ENCODE assay signal across 23 cellular contexts in the genomic region with DNA sequence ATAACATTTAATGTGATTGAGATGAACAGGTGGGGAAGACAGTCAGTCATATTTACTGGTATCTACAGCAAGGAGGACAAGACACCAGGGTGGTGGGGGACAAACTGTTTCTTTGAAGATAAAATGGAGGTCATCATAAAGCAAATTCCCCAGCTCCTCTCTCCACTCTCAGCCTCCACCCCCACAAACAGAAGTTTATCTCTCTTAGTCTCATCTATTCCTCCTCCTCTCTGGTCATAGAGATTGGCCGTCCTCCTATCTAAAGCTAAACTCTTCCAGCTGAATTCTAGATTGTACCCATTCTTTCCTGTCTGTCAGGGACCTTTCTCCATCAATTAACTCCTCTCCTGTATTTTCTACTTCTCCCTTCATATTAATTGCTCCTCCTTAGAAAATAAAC.
"Had no signal": no experiment of that assay in that cellular context is flagged by ENCODE, and none has a peak within 500 bp of the region (broad histone marks: within the 10 kb centered on the region; RNA-seq: fewer than 3 reads in every experiment).

No MANE protein-coding gene starts in this region.

- H3K4me3 ChIP-seq: gastrocnemius medialis, lung, mucosa of descending colon, vagina had no signal

- H3K9ac ChIP-seq: parathyroid adenoma had no signal

- DNase-seq: effector CD8-positive, alpha-beta T cell; foreskin fibroblast; gastrocnemius medialis; mesenchymal stem cell; mucosa of descending colon; naive thymus-derived CD4-positive, alpha-beta T cell; stimulated activated CD4-positive, alpha-beta T cell treated with anti-CD3 and anti-CD28 coated beads, Interleukin-2, amount 100 ng/mL, for 24 hours; stimulated activated CD4-positive, alpha-beta T cell treated with anti-CD3 and anti-CD28 coated beads, Interleukin-4, amount 100 ng/mL, for 24 hours; stimulated activated naive CD4-positive, alpha-beta T cell treated with Interleukin-2 at 50 U/mL for 16 hours; trophoblast cell had no signal

- H3K4me3 Mint-ChIP-seq: endodermal cell; mesothelial cell of epicardium; naive thymus-derived CD4-positive, alpha-beta T cell; nephron; stimulated activated effector memory CD8-positive, alpha-beta T cell treated with anti-CD3 and anti-CD28 coated beads, Interleukin-12 subunit alpha, Interleukin-12 subunit beta, amount 100 ng/mL, for 72 hours had no signal

- H3K79me2 ChIP-seq: parathyroid adenoma had no signal

- H3K9me3 ChIP-seq: gastrocnemius medialis, mucosa of descending colon, neutrophil, vagina had no signal

- H3K36me3 ChIP-seq: gastrocnemius medialis, neutrophil, vagina had no signal

- H3K4me1 Mint-ChIP-seq: naive thymus-derived CD4-positive, alpha-beta T cell; stimulated activated effector memory CD8-positive, alpha-beta T cell treated with anti-CD3 and anti-CD28 coated beads, Interleukin-12 subunit alpha, Interleukin-12 subunit beta, amount 100 ng/mL, for 72 hours had no signal

- H3K27ac Mint-ChIP-seq: endodermal cell; mesothelial cell of epicardium; naive thymus-derived CD4-positive, alpha-beta T cell; nephron; progenitor cell of endocrine pancreas; stimulated activated effector memory CD8-positive, alpha-beta T cell treated with anti-CD3 and anti-CD28 coated beads, Interleukin-12 subunit alpha, Interleukin-12 subunit beta, amount 100 ng/mL, for 72 hours had no signal

- H2AFZ ChIP-seq: parathyroid adenoma had no signal

- ATAC-seq: esophagus mucosa; gastrocnemius medialis; left lobe of liver; mucosa of descending colon; naive thymus-derived CD4-positive, alpha-beta T cell; sciatic nerve; stimulated activated effector memory CD8-positive, alpha-beta T cell treated with anti-CD3 and anti-CD28 coated beads, Interleukin-12 subunit alpha, Interleukin-12 subunit beta, amount 100 ng/mL, for 72 hours had no signal

- H3K4me1 ChIP-seq: gastrocnemius medialis, parathyroid adenoma, vagina had no signal

- H3K9me3 Mint-ChIP-seq: endodermal cell; mesothelial cell of epicardium; nephron; stimulated activated effector memory CD8-positive, alpha-beta T cell treated with anti-CD3 and anti-CD28 coated beads, Interleukin-12 subunit alpha, Interleukin-12 subunit beta, amount 100 ng/mL, for 72 hours had no signal

- H3K27me3 ChIP-seq: gastrocnemius medialis, neutrophil, vagina had no signal

- H3K27me3 Mint-ChIP-seq: progenitor cell of endocrine pancreas had no signal

- H3K27ac ChIP-seq: epithelial cell of prostate, gastrocnemius medialis, neutrophil, parathyroid adenoma, vagina had no signal

- H3K36me3 Mint-ChIP-seq: mesothelial cell of epicardium; naive thymus-derived CD4-positive, alpha-beta T cell; stimulated activated effector memory CD8-positive, alpha-beta T cell treated with anti-CD3 and anti-CD28 coated beads, Interleukin-12 subunit alpha, Interleukin-12 subunit beta, amount 100 ng/mL, for 72 hours had no signal
